In genomic region chr2:64670047-64670446, GRCh38 we compare ENCODE assay signal across 16 cellular contexts. TPM values are rescaled to one million over a fixed set of nuclear protein-coding genes. Genes with fewer than 3 reads are reported as not detected.
DNase-seq lines count a peak whose midpoint lies in the region; FAIRE-seq and TF ChIP-seq lines count a peak whose summit lies in the region.
"Had no signal": no experiment of that assay in that cellular context is flagged by ENCODE, and none has a peak within 500 bp of the region (broad histone marks: within the 10 kb centered on the region; RNA-seq: fewer than 3 reads in every experiment).

No MANE protein-coding gene starts in this region.

- TF ChIP-seq CTCF in SU-DHL-6 (IDR thresholded peaks at IDR 0.05; ENCODE audit: insufficient read depth, low read length, poor library complexity, severe bottlenecking) = no peak

- H3K4me2 ChIP-seq in Karpas-422 (ENCODE audit: low read depth, low read length, poor library complexity, severe bottlenecking) (no peak overlapping the region), SU-DHL-6 (ENCODE audit: low read depth, low read length, poor library complexity, severe bottlenecking) (no peak overlapping the region)

- peak overlapping the region; percentile 10 for H3K27ac ChIP-seq in Karpas-422 (ENCODE audit: low read length)
- H3K27ac ChIP-seq in SU-DHL-6 (ENCODE audit: low read depth, low read length) = peak overlapping the region; percentile 38; the same call in 1 of the 2 replicates
- H3K27ac ChIP-seq: GM23248 had no signal

- H3K9me2 ChIP-seq in Karpas-422 (replicated peaks; ENCODE audit: insufficient read depth, low read length) = no peaks in the 10 kb centered on the region
- H3K9me2 ChIP-seq in SU-DHL-6 (replicated peaks; ENCODE audit: insufficient read depth, low read length) = no peaks in the 10 kb centered on the region

- H3K79me2 ChIP-seq in Karpas-422 (ENCODE audit: low read length) (peaks cover 35% of the 10 kb centered on the region), SU-DHL-6 (ENCODE audit: insufficient read depth, low read length) (no peaks in the 10 kb centered on the region)

- H3K4me3 ChIP-seq in Karpas-422 (ENCODE audit: low read length) (no peak overlapping the region), SU-DHL-6 (ENCODE audit: insufficient read depth, low read length, poor library complexity, severe bottlenecking) (no peak overlapping the region)
- H3K4me3 ChIP-seq: GM23248 had no signal

- no peak overlapping the region for H3K9ac ChIP-seq in Karpas-422 (ENCODE audit: low read length)
- no peak overlapping the region for H3K9ac ChIP-seq in SU-DHL-6 (ENCODE audit: low read length)
- H3K9ac ChIP-seq: GM23248 had no signal

- no peaks in the 10 kb centered on the region for H3K9me3 ChIP-seq in Karpas-422 (ENCODE audit: low read length)
- H3K9me3 ChIP-seq in SU-DHL-6 (ENCODE audit: insufficient read depth, low read length) = no peaks in the 10 kb centered on the region

- H3F3A ChIP-seq in SU-DHL-6 (ENCODE audit: insufficient read depth) = peaks cover 26% of the 10 kb centered on the region; the same call in 1 of the 2 replicates

- FAIRE-seq in islet of Langerhans (lab: Jason Lieb, UNC) = peak; percentile 62
- FAIRE-seq: D721Med, H54 had no signal

- intact Hi-C loops in cardiac septum (cut with DNase I) = no loop called here
- intact Hi-C loops in posterior vena cava (cut with DNase I) = loop anchor here in 1 of 2 donors (10.0 kb wide), 1 partner anchor 65 kb away; no protein-coding TSS in a partner anchor

- H2AFZ ChIP-seq in Karpas-422 (ENCODE audit: low read length) (no peak overlapping the region), SU-DHL-6 (ENCODE audit: low read depth, low read length, severe bottlenecking) (no peak overlapping the region)
- H2AFZ ChIP-seq: GM23248 had no signal

- no peaks in the 10 kb centered on the region for H3K36me3 ChIP-seq in Karpas-422 (ENCODE audit: insufficient read depth, low read length)
- no peaks in the 10 kb centered on the region for H3K36me3 ChIP-seq in SU-DHL-6 (ENCODE audit: low read length)

- no peaks in the 10 kb centered on the region for H3K27me3 ChIP-seq in Karpas-422 (ENCODE audit: low read length)
- H3K27me3 ChIP-seq in SU-DHL-6 (ENCODE audit: low read length) = no peaks in the 10 kb centered on the region

- peaks cover 50% of the 10 kb centered on the region for H3K4me1 ChIP-seq in Karpas-422 (ENCODE audit: low read length)

- no peaks in the 10 kb centered on the region for H4K20me1 ChIP-seq in Karpas-422 (ENCODE audit: insufficient read depth, low read depth, low read length)
- H4K20me1 ChIP-seq in SU-DHL-6 (ENCODE audit: low read depth, low read length) = no peaks in the 10 kb centered on the region

- no peak for DNase-seq in Karpas-422
- DNase-seq in cardiac septum (ENCODE audit: low spot score) = no peak
- no peak for DNase-seq in activated gamma-delta T cell treated with Interleukin-2 at 50 U/mL for 16 hours
- no peak for DNase-seq in posterior vena cava (ENCODE audit: low spot score)
- DNase-seq in glomerular visceral epithelial cell (ENCODE audit: extremely low spot score) = no peak
- DNase-seq: CD8-positive, alpha-beta T cell; COR-L47; DMS153; DND-41; GF-D8; GM23248; IMR-90 had no signal

RNA-seq across cellular contexts. Expression of gene SERTAD2, which starts 16.3 kb away (rescaled TPM):
- 27.2 and 73.8 TPM in 2 replicates for total RNA-seq in Karpas-422 (2014; rRNA removed; shearing (Covaris generic); ENCODE audit: low replicate concordance)
- total RNA-seq in cardiac septum = 22.8 TPM
- total RNA-seq in posterior vena cava = 10 to 100 TPM; 17.3 to 21.8 TPM
